ENCODE assay signal across 1 cellular context in genomic region chr2:112962308-112963175, GRCh38.
TF ChIP-seq lines count a peak whose summit lies in the region.

No MANE protein-coding gene starts in this region.

TF ChIP-seq in GM12878, 131 proteins besides CTCF, POLR2A, EP300 and RAD21 (continued from another document):
- TF ChIP-seq PKNOX1 (IDR thresholded peaks at IDR 0.05) (peak; percentile 22; the same call in 1 of the 2 replicates), TCF3 (IDR thresholded peaks at IDR 0.05; ENCODE audit: borderline replicate concordance, insufficient read depth, low read depth, low read length) (no peak)
TF ChIP-seq in GM12878: peak in this region for 1.
